1 cellular context compared by ENCODE assay signal in the genomic region with DNA sequence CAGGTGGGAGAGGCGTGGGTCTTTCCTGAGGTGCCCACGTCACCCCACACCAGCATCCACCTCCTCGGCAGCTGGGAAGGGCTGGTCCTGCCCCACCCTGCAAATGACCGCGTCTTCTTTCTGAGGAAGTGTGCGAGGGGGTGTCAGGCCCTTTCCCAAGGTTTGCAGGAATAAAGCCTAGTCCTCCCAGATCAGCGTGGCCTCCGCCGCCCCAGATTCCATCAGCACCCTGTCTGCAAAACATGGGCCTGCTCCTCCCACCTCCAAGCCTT.
TF ChIP-seq lines count a peak whose summit lies in the region.

No MANE protein-coding gene starts in this region.

TF ChIP-seq in K562, 482 proteins besides CTCF, POLR2A, EP300 and RAD21:
- TF ChIP-seq CEBPG (CRISPR knock-in tag; IDR thresholded peaks at IDR 0.05) (0 out of 2 replicates have a peak, but pooled peaks have one; percentile 11), CEBPG (tag; conservative IDR thresholded peaks at IDR 0.05 in 1 of 2, IDR thresholded peaks at IDR 0.05 in 1 of 2) (no peak), ZNF12 (CRISPR knock-in tag; IDR thresholded peaks at IDR 0.05) (no peak), ZNF507 (tag; conservative IDR thresholded peaks at IDR 0.05) (no peak), GATAD2B (IDR thresholded peaks at IDR 0.05; ENCODE audit: borderline replicate concordance) (no peak), STAT6 (CRISPR knock-in tag; IDR thresholded peaks at IDR 0.05) (no peak), CTCFL (IDR thresholded peaks at IDR 0.05; ENCODE audit: borderline replicate concordance, insufficient read depth, low read depth, low read length, poor library complexity, severe bottlenecking) (no peak), ZNF584 (CRISPR knock-in tag; IDR thresholded peaks at IDR 0.05; ENCODE audit: low read depth) (0 out of 2 replicates have a peak, but pooled peaks have one; percentile 2), ATF4 (CRISPR knock-in tag; IDR thresholded peaks at IDR 0.05) (0 out of 2 replicates have a peak, but pooled peaks have one; percentile 7), ZBTB43 (CRISPR knock-in tag; IDR thresholded peaks at IDR 0.05) (no peak)
